In genomic region chr10:78953124-78954008, GRCh38 we compare ENCODE assay signal across 9 cellular contexts.
DNase-seq lines count a peak whose midpoint lies in the region; ATAC-seq, FAIRE-seq and TF ChIP-seq lines count a peak whose summit lies in the region.
"Had no signal": no experiment of that assay in that cellular context is flagged by ENCODE, and none has a peak within 500 bp of the region (broad histone marks: within the 10 kb centered on the region; RNA-seq: fewer than 3 reads in every experiment).

No MANE protein-coding gene starts in this region.

- intact Hi-C loops in uterus (cut with DNase I; ENCODE audit: low total_unique reads), result no loop called here

- H3K4me1 ChIP-seq in right atrium auricular region (peaks cover 0 to 14% of the 10 kb centered on the region in 2 donors), uterus (no peaks in the 10 kb centered on the region), small intestine (ENCODE audit: control insufficient read depth in 2 of 2, insufficient read depth in 1 of 2, low read depth in 1 of 2, low read length in 1 of 2) (no peaks in the 10 kb centered on the region)

- no peaks in the 10 kb centered on the region for H3K9me3 Mint-ChIP-seq in activated naive CD8-positive, alpha-beta T cell treated with anti-CD3 and anti-CD28 coated beads, Interleukin-2, amount 10 ng/mL, durations not matched to agents 7 days and 5 days
- H3K9me3 Mint-ChIP-seq in activated naive CD8-positive, alpha-beta T cell treated with anti-CD3 and anti-CD28 coated beads, Interleukin-2, amount 50 U/mL, for 24 hours, result no peaks in the 10 kb centered on the region

- H3K27ac Mint-ChIP-seq in activated naive CD8-positive, alpha-beta T cell treated with anti-CD3 and anti-CD28 coated beads, Interleukin-2, amount 10 ng/mL, durations not matched to agents 7 days and 5 days, result peak overlapping the region; percentile 24
- H3K27ac Mint-ChIP-seq in activated naive CD8-positive, alpha-beta T cell treated with anti-CD3 and anti-CD28 coated beads, Interleukin-2, amount 50 U/mL, for 24 hours, result no peak overlapping the region

- H3K36me3 Mint-ChIP-seq in activated naive CD8-positive, alpha-beta T cell treated with anti-CD3 and anti-CD28 coated beads, Interleukin-2, amount 10 ng/mL, durations not matched to agents 7 days and 5 days, result no peaks in the 10 kb centered on the region
- H3K36me3 Mint-ChIP-seq in activated naive CD8-positive, alpha-beta T cell treated with anti-CD3 and anti-CD28 coated beads, Interleukin-2, amount 50 U/mL, for 24 hours (ENCODE audit: low read depth), result no peaks in the 10 kb centered on the region

- DNase-seq in activated naive CD8-positive, alpha-beta T cell treated with anti-CD3 and anti-CD28 coated beads, Interleukin-2, amount 10 ng/mL, durations not matched to agents 7 days and 5 days, result no peak
- DNase-seq in activated naive CD8-positive, alpha-beta T cell treated with anti-CD3 and anti-CD28 coated beads, Interleukin-2, amount 50 U/mL, for 24 hours, result no peak
- DNase-seq in NCI-H226 (peak; percentile 92), right atrium auricular region (ENCODE audit: low spot score) (no peak), uterus (peak; percentile 67 to 72), NCI-H510A (lab: John Stamatoyannopoulos, UW) (no peak), small intestine (no peak), caudate nucleus (lab: John Stamatoyannopoulos, UW) (no peak)

- no peak for FAIRE-seq in small intestine (lab: Jason Lieb, UNC)

- H3K4me3 ChIP-seq in right atrium auricular region (no peak overlapping the region), uterus (no peak overlapping the region), small intestine (ENCODE audit: low read depth in 1 of 2, low read length in 2 of 2) (no peak overlapping the region)

- POLR2A ChIA-PET in activated naive CD8-positive, alpha-beta T cell treated with anti-CD3 and anti-CD28 coated beads, Interleukin-2, amount 10 ng/mL, durations not matched to agents 7 days and 5 days (lab: Charles Lee), result no interaction called here

- no peak overlapping the region for H3K4me3 Mint-ChIP-seq in activated naive CD8-positive, alpha-beta T cell treated with anti-CD3 and anti-CD28 coated beads, Interleukin-2, amount 10 ng/mL, durations not matched to agents 7 days and 5 days
- H3K4me3 Mint-ChIP-seq in activated naive CD8-positive, alpha-beta T cell treated with anti-CD3 and anti-CD28 coated beads, Interleukin-2, amount 50 U/mL, for 24 hours, result no peak overlapping the region

- 66 to 87% (median 74%) methylated on average over 13 of the region's 13 CpGs for WGBS in small intestine, 3 donors

- no peak for TF ChIP-seq POLR2A in uterus (IDR thresholded peaks at IDR 0.05)

- H3K36me3 ChIP-seq in right atrium auricular region (no peaks in the 10 kb centered on the region), uterus (no peaks in the 10 kb centered on the region), small intestine (ENCODE audit: control insufficient read depth in 2 of 2, insufficient read depth in 2 of 2, low read length in 2 of 2) (no peaks in the 10 kb centered on the region)
- H3K36me3 ChIP-seq: neutrophil had no signal

- TF ChIP-seq CTCF in right atrium auricular region (IDR thresholded peaks at IDR 0.05) (no peak), uterus (IDR thresholded peaks at IDR 0.05) (no peak)

- no peaks in the 10 kb centered on the region for H3K9me3 ChIP-seq in right atrium auricular region
- no peaks in the 10 kb centered on the region for H3K9me3 ChIP-seq in uterus
- no peaks in the 10 kb centered on the region for H3K9me3 ChIP-seq in small intestine (ENCODE audit: control insufficient read depth, low read depth)
- H3K9me3 ChIP-seq: neutrophil had no signal

- H3K4me1 Mint-ChIP-seq in activated naive CD8-positive, alpha-beta T cell treated with anti-CD3 and anti-CD28 coated beads, Interleukin-2, amount 10 ng/mL, durations not matched to agents 7 days and 5 days, result no peaks in the 10 kb centered on the region
- no peaks in the 10 kb centered on the region for H3K4me1 Mint-ChIP-seq in activated naive CD8-positive, alpha-beta T cell treated with anti-CD3 and anti-CD28 coated beads, Interleukin-2, amount 50 U/mL, for 24 hours

- peak overlapping the region; percentile 2 to 36 for H3K27ac ChIP-seq in right atrium auricular region
- peak overlapping the region; percentile 51 to 58 for H3K27ac ChIP-seq in uterus
- peak overlapping the region in 1 of 2 donors; percentile 4 for H3K27ac ChIP-seq in small intestine (ENCODE audit: low read depth in 1 of 2, low read length in 1 of 2)
- H3K27ac ChIP-seq in caudate nucleus (ENCODE audit: low read depth, low read length), result no peak overlapping the region
- H3K27ac ChIP-seq: neutrophil had no signal

- H3K27me3 Mint-ChIP-seq in activated naive CD8-positive, alpha-beta T cell treated with anti-CD3 and anti-CD28 coated beads, Interleukin-2, amount 10 ng/mL, durations not matched to agents 7 days and 5 days, result no peaks in the 10 kb centered on the region
- H3K27me3 Mint-ChIP-seq in activated naive CD8-positive, alpha-beta T cell treated with anti-CD3 and anti-CD28 coated beads, Interleukin-2, amount 50 U/mL, for 24 hours, result no peaks in the 10 kb centered on the region

- H3K27me3 ChIP-seq in right atrium auricular region (no peaks in the 10 kb centered on the region), uterus (no peaks in the 10 kb centered on the region), small intestine (ENCODE audit: control insufficient read depth in 2 of 2, insufficient read depth in 2 of 2, low read length in 2 of 2) (no peaks in the 10 kb centered on the region)
- H3K27me3 ChIP-seq: neutrophil had no signal

- no peak for ATAC-seq in activated naive CD8-positive, alpha-beta T cell treated with anti-CD3 and anti-CD28 coated beads, Interleukin-2, amount 10 ng/mL, durations not matched to agents 7 days and 5 days (ENCODE audit: low read depth)
- no peak for ATAC-seq in activated naive CD8-positive, alpha-beta T cell treated with anti-CD3 and anti-CD28 coated beads, Interleukin-2, amount 50 U/mL, for 24 hours

Comparison
In these comparisons a context has a peak if more than half of its experiments do, and no peak if none do; other contexts are left out.
1. DNase-seq: peak in NCI-H226 (single experiment) and uterus (2 of 2); none in activated naive CD8-positive, alpha-beta T cell treated with anti-CD3 and anti-CD28 coated beads, Interleukin-2, amount 10 ng/mL, durations not matched to agents 7 days and 5 days (single experiment), activated naive CD8-positive, alpha-beta T cell treated with anti-CD3 and anti-CD28 coated beads, Interleukin-2, amount 50 U/mL, for 24 hours (single experiment), right atrium auricular region (single experiment), NCI-H510A (single experiment), small intestine (single experiment) and caudate nucleus (0 of 61).